Comparison of ENCODE assay signal across 22 cellular contexts in genomic region chr7:41918597-41918996, GRCh38.
DNase-seq lines count a peak whose midpoint lies in the region; ATAC-seq and TF ChIP-seq lines count a peak whose summit lies in the region.
"Had no signal": no experiment of that assay in that cellular context is flagged by ENCODE, and none has a peak within 500 bp of the region (broad histone marks: within the 10 kb centered on the region; RNA-seq: fewer than 3 reads in every experiment).

No MANE protein-coding gene starts in this region.

- CTCF ChIA-PET in AG04450 (lab: Charles Lee), result interaction anchor here (1.8 to 1.9 kb wide), 2 partner anchors 22 to 24 kb away, joined by 9 to 10 read pairs; no protein-coding TSS in a partner anchor
- CTCF ChIA-PET in activated naive CD4-positive, alpha-beta T cell treated with anti-CD3 and anti-CD28 coated beads for 36 hours (lab: Charles Lee), result interaction anchor here (1.2 kb wide), 1 partner anchor 22 kb away, joined by 3 read pairs; no protein-coding TSS in a partner anchor

- H3K9me3 Mint-ChIP-seq in HFFc6, result no peaks in the 10 kb centered on the region
- H3K9me3 Mint-ChIP-seq in activated naive CD4-positive, alpha-beta T cell treated with anti-CD3 and anti-CD28 coated beads for 36 hours, result no peaks in the 10 kb centered on the region
- H3K9me3 Mint-ChIP-seq: activated naive CD4-positive, alpha-beta T cell treated with anti-CD3 and anti-CD28 coated beads, Interleukin-2, amount 10 ng/mL, durations not matched to agents 7 days and 5 days; brain; naive thymus-derived CD8-positive, alpha-beta T cell; stimulated activated naive CD8-positive, alpha-beta T cell treated with anti-CD3 and anti-CD28 coated beads, Interleukin-15, amount 100 ng/mL, for 72 hours had no signal

- POLR2A ChIA-PET in AG04450 (lab: Yijun Ruan, JAX), result no interaction called here

- H3K27me3 ChIP-seq in AG04450 (ENCODE audit: control insufficient read depth, insufficient read depth, low read length), result no peaks in the 10 kb centered on the region
- no peaks in the 10 kb centered on the region for H3K27me3 ChIP-seq in heart left ventricle

- H3K4me3 Mint-ChIP-seq in HFFc6, result no peak overlapping the region
- H3K4me3 Mint-ChIP-seq in activated naive CD4-positive, alpha-beta T cell treated with anti-CD3 and anti-CD28 coated beads for 36 hours, result no peak overlapping the region
- H3K4me3 Mint-ChIP-seq: activated naive CD4-positive, alpha-beta T cell treated with anti-CD3 and anti-CD28 coated beads, Interleukin-2, amount 10 ng/mL, durations not matched to agents 7 days and 5 days; brain; naive thymus-derived CD8-positive, alpha-beta T cell; stimulated activated naive CD8-positive, alpha-beta T cell treated with anti-CD3 and anti-CD28 coated beads, Interleukin-15, amount 100 ng/mL, for 72 hours had no signal

- H3K4me1 Mint-ChIP-seq in HFFc6 (ENCODE audit: low read depth), result peaks cover 81% of the 10 kb centered on the region
- no peaks in the 10 kb centered on the region for H3K4me1 Mint-ChIP-seq in activated naive CD4-positive, alpha-beta T cell treated with anti-CD3 and anti-CD28 coated beads for 36 hours (ENCODE audit: low read depth)
- H3K4me1 Mint-ChIP-seq: activated naive CD4-positive, alpha-beta T cell treated with anti-CD3 and anti-CD28 coated beads, Interleukin-2, amount 10 ng/mL, durations not matched to agents 7 days and 5 days; brain; naive thymus-derived CD8-positive, alpha-beta T cell; stimulated activated naive CD8-positive, alpha-beta T cell treated with anti-CD3 and anti-CD28 coated beads, Interleukin-15, amount 100 ng/mL, for 72 hours had no signal

- no peaks in the 10 kb centered on the region for H3K36me3 Mint-ChIP-seq in HFFc6 (ENCODE audit: low read depth)
- no peaks in the 10 kb centered on the region for H3K36me3 Mint-ChIP-seq in activated naive CD4-positive, alpha-beta T cell treated with anti-CD3 and anti-CD28 coated beads for 36 hours (ENCODE audit: low read depth)
- H3K36me3 Mint-ChIP-seq: activated naive CD4-positive, alpha-beta T cell treated with anti-CD3 and anti-CD28 coated beads, Interleukin-2, amount 10 ng/mL, durations not matched to agents 7 days and 5 days; brain; naive thymus-derived CD8-positive, alpha-beta T cell had no signal

- ATAC-seq in heart left ventricle (no peak), GM21367 (IDR thresholded peaks at IDR 0.05; ENCODE audit: unreplicated experiment) (no peak)
- ATAC-seq: K562; lower lobe of right lung; naive thymus-derived CD8-positive, alpha-beta T cell; psoas muscle; stimulated activated naive CD8-positive, alpha-beta T cell treated with anti-CD3 and anti-CD28 coated beads, Interleukin-15, amount 100 ng/mL, for 72 hours had no signal

- TF ChIP-seq CTCF in AG04450 (IDR thresholded peaks at IDR 0.05; ENCODE audit: low read depth, low read length) (no peak), HFFc6 (IDR thresholded peaks at IDR 0.05) (no peak), heart left ventricle (IDR thresholded peaks at IDR 0.05) (no peak)

- no peaks in the 10 kb centered on the region for H3K9me3 ChIP-seq in AG04450 (ENCODE audit: control insufficient read depth, insufficient read depth, low read length)
- H3K9me3 ChIP-seq in heart left ventricle, result no peaks in the 10 kb centered on the region
- H3K9me3 ChIP-seq: lower lobe of right lung, psoas muscle had no signal

- intact Hi-C loops in heart left ventricle (cut with DNase I), result no loop called here
- intact Hi-C loops in activated naive CD4-positive, alpha-beta T cell treated with anti-CD3 and anti-CD28 coated beads for 36 hours (cut with micrococcal nuclease), result no loop called here

- H3K27ac ChIP-seq in AG04450 (ENCODE audit: low read depth, low read length) (peak overlapping the region; percentile 31), heart left ventricle (no peak overlapping the region)
- H3K27ac ChIP-seq: lower lobe of right lung, psoas muscle had no signal

- H3K4me3 ChIP-seq in AG04450 (ENCODE audit: low read depth, low read length), result no peak overlapping the region
- H3K4me3 ChIP-seq in heart left ventricle, result no peak overlapping the region
- H3K4me3 ChIP-seq: K562, lower lobe of right lung, psoas muscle had no signal

- H3K27ac Mint-ChIP-seq in HFFc6, result peak overlapping the region; percentile 81
- no peak overlapping the region for H3K27ac Mint-ChIP-seq in activated naive CD4-positive, alpha-beta T cell treated with anti-CD3 and anti-CD28 coated beads for 36 hours
- H3K27ac Mint-ChIP-seq: activated naive CD4-positive, alpha-beta T cell treated with anti-CD3 and anti-CD28 coated beads, Interleukin-2, amount 10 ng/mL, durations not matched to agents 7 days and 5 days; brain; naive thymus-derived CD8-positive, alpha-beta T cell; stimulated activated naive CD8-positive, alpha-beta T cell treated with anti-CD3 and anti-CD28 coated beads, Interleukin-15, amount 100 ng/mL, for 72 hours had no signal

- peak; percentile 56 for DNase-seq in AG04450 (ENCODE audit: low read depth, low spot score)
- peak; percentile 62 for DNase-seq in HFFc6
- peak; percentile 61 for DNase-seq in brain pericyte (ENCODE audit: low read depth, low spot score)
- DNase-seq in kidney glomerular epithelial cell (lab: John Stamatoyannopoulos, UW), result peak; percentile 31
- DNase-seq in heart left ventricle, result no peak
- no peak for DNase-seq in stimulated activated naive CD4-positive, alpha-beta T cell treated with Interleukin-2 at 50 U/mL for 16 hours (lab: John Stamatoyannopoulos, UW)
- no peak for DNase-seq in activated naive CD4-positive, alpha-beta T cell treated with anti-CD3 and anti-CD28 coated beads for 36 hours
- DNase-seq: ACHN; activated CD4-positive, alpha-beta T cell treated with anti-CD3 and anti-CD28 coated beads, Interleukin-2, amount 50 U/mL, for 1 hour; activated naive CD4-positive, alpha-beta T cell treated with anti-CD3 and anti-CD28 coated beads, Interleukin-2, amount 10 ng/mL, durations not matched to agents 7 days and 5 days; activated T-cell treated with anti-CD3 and anti-CD28 coated beads for 4 hours; effector CD4-positive, alpha-beta T cell; lower lobe of right lung; naive thymus-derived CD8-positive, alpha-beta T cell; NCI-H1092; NCI-H526; psoas muscle; stimulated activated CD4-positive, alpha-beta T cell treated with anti-CD3 and anti-CD28 coated beads, Interleukin-15, amount 100 ng/mL, for 24 hours; stimulated activated naive CD8-positive, alpha-beta T cell treated with anti-CD3 and anti-CD28 coated beads, Interleukin-15, amount 100 ng/mL, for 72 hours had no signal

- no peak for TF ChIP-seq POLR2A in heart left ventricle (IDR thresholded peaks at IDR 0.05)

- H3K36me3 ChIP-seq in heart left ventricle, result no peaks in the 10 kb centered on the region
- H3K36me3 ChIP-seq: lower lobe of right lung had no signal

- H3K27me3 Mint-ChIP-seq in HFFc6 (ENCODE audit: insufficient read depth), result peaks cover 2% of the 10 kb centered on the region; the same call in 1 of the 2 replicates
- H3K27me3 Mint-ChIP-seq in activated naive CD4-positive, alpha-beta T cell treated with anti-CD3 and anti-CD28 coated beads for 36 hours (ENCODE audit: low read depth), result peaks cover 27% of the 10 kb centered on the region
- H3K27me3 Mint-ChIP-seq: brain had no signal

- 78 to 84% (median 83%) methylated on average over 5 of the region's 5 CpGs for WGBS in heart left ventricle, 4 donors

- H3K4me1 ChIP-seq in heart left ventricle, result peaks cover 0 to 29% (median 0%) of the 10 kb centered on the region in 12 donors
- H3K4me1 ChIP-seq: lower lobe of right lung, psoas muscle had no signal

Comparison
In these comparisons a context has a peak if more than half of its experiments do, and no peak if none do; other contexts are left out.
1. DNase-seq: peak in AG04450 (single experiment), HFFc6 (single experiment), brain pericyte (single experiment) and kidney glomerular epithelial cell (single experiment); none in heart left ventricle (0 of 5), stimulated activated naive CD4-positive, alpha-beta T cell treated with Interleukin-2 at 50 U/mL for 16 hours (single experiment) and activated naive CD4-positive, alpha-beta T cell treated with anti-CD3 and anti-CD28 coated beads for 36 hours (single experiment).